In genomic region chr6:24126586-24127192, GRCh38 we compare ENCODE assay signal across 8 cellular contexts. TPM values are rescaled to one million over a fixed set of nuclear protein-coding genes. Genes with fewer than 3 reads are reported as not detected.
DNase-seq lines count a peak whose midpoint lies in the region; ATAC-seq and TF ChIP-seq lines count a peak whose summit lies in the region.

No MANE protein-coding gene starts in this region.

- H3K27ac ChIP-seq in substantia nigra (ENCODE audit: low read depth, low read length, poor library complexity, severe bottlenecking): no peak overlapping the region

- peaks cover 5% of the 10 kb centered on the region for H3K27me3 Mint-ChIP-seq in activated CD4-positive, alpha-beta memory T cell treated with anti-CD3 and anti-CD28 coated beads, Interleukin-2, amount 10 ng/mL, durations not matched to agents 7 days and 5 days

- POLR2A ChIA-PET in activated CD4-positive, alpha-beta memory T cell treated with anti-CD3 and anti-CD28 coated beads, Interleukin-2, amount 10 ng/mL, durations not matched to agents 7 days and 5 days (lab: Charles Lee): no interaction called here

- H3K9me3 Mint-ChIP-seq in activated CD4-positive, alpha-beta memory T cell treated with anti-CD3 and anti-CD28 coated beads, Interleukin-2, amount 10 ng/mL, durations not matched to agents 7 days and 5 days: no peaks in the 10 kb centered on the region

- no peaks in the 10 kb centered on the region for H3K4me1 Mint-ChIP-seq in activated CD4-positive, alpha-beta memory T cell treated with anti-CD3 and anti-CD28 coated beads, Interleukin-2, amount 10 ng/mL, durations not matched to agents 7 days and 5 days

- H3K27ac Mint-ChIP-seq in activated CD4-positive, alpha-beta memory T cell treated with anti-CD3 and anti-CD28 coated beads, Interleukin-2, amount 10 ng/mL, durations not matched to agents 7 days and 5 days: no peak overlapping the region

- no peaks in the 10 kb centered on the region for H3K36me3 Mint-ChIP-seq in activated CD4-positive, alpha-beta memory T cell treated with anti-CD3 and anti-CD28 coated beads, Interleukin-2, amount 10 ng/mL, durations not matched to agents 7 days and 5 days (ENCODE audit: low read depth)

- H3K4me3 Mint-ChIP-seq in activated CD4-positive, alpha-beta memory T cell treated with anti-CD3 and anti-CD28 coated beads, Interleukin-2, amount 10 ng/mL, durations not matched to agents 7 days and 5 days: no peak overlapping the region

- DNase-seq in AG10803 (ENCODE audit: low read depth): peak; percentile 13
- peak; percentile 12 for DNase-seq in LHCN-M2 (ENCODE audit: low read depth)
- DNase-seq in activated CD4-positive, alpha-beta memory T cell treated with anti-CD3 and anti-CD28 coated beads, Interleukin-2, amount 10 ng/mL, durations not matched to agents 7 days and 5 days: peak; percentile 30
- DNase-seq in hippocampal formation (lab: John Stamatoyannopoulos, UW): peak; percentile 18 to 37
- DNase-seq in substantia nigra (lab: John Stamatoyannopoulos, UW): peak in 31 of 49 donors; percentile 3 to 43 (median 14)
- DNase-seq in putamen (ENCODE audit: low spot score): no peak
- no peak for DNase-seq in T-helper 9 cell

- ATAC-seq in GM18519 (IDR thresholded peaks at IDR 0.05; ENCODE audit: low FRiP score, unreplicated experiment): peak; percentile 46

- no peak overlapping the region for H3K4me3 ChIP-seq in AG10803 (ENCODE audit: low read length)

- CTCF ChIA-PET in activated CD4-positive, alpha-beta memory T cell treated with anti-CD3 and anti-CD28 coated beads, Interleukin-2, amount 10 ng/mL, durations not matched to agents 7 days and 5 days (lab: Charles Lee): no interaction called here

- no peak for TF ChIP-seq CTCF in AG10803 (conservative IDR thresholded peaks at IDR 0.05; ENCODE audit: low read length)

RNA-seq across cellular contexts. Expression of gene NRSN1, which starts 0.7 kb away (rescaled TPM):
- total RNA-seq in LHCN-M2 (2014; rRNA removed): not detected in 2 replicates
- not detected for polyA plus RNA-seq in LHCN-M2 (2012)
- not detected for total RNA-seq in activated CD4-positive, alpha-beta memory T cell treated with anti-CD3 and anti-CD28 coated beads, Interleukin-2, amount 10 ng/mL, durations not matched to agents 7 days and 5 days

Comparison
In these comparisons a context has a peak if more than half of its experiments do, and no peak if none do; other contexts are left out.
1. DNase-seq: peak in AG10803 (single experiment), LHCN-M2 (single experiment), activated CD4-positive, alpha-beta memory T cell treated with anti-CD3 and anti-CD28 coated beads, Interleukin-2, amount 10 ng/mL, durations not matched to agents 7 days and 5 days (single experiment), hippocampal formation (2 of 2) and substantia nigra (31 of 49); none in putamen (single experiment) and T-helper 9 cell (single experiment).